In genomic region chr5:119341452-119342349, GRCh38 we compare ENCODE assay signal across 8 cellular contexts. TPM values are rescaled to one million over a fixed set of nuclear protein-coding genes. Genes with fewer than 3 reads are reported as not detected.
A peak's percentile ranks its signal among the peaks of the same experiment; 100 is the strongest.
DNase-seq lines count a peak whose midpoint lies in the region; ATAC-seq and TF ChIP-seq lines count a peak whose summit lies in the region.

No MANE protein-coding gene starts in this region.

- no peaks in the 10 kb centered on the region for H3K27me3 Mint-ChIP-seq in memory B cell

- peak; percentile 40 for ATAC-seq in GM18858 (IDR thresholded peaks at IDR 0.05; ENCODE audit: unreplicated experiment)
- peak; percentile 51 for ATAC-seq in HG02610 (IDR thresholded peaks at IDR 0.05; ENCODE audit: unreplicated experiment)
- ATAC-seq in memory B cell (ENCODE audit: low read depth): peak; percentile 71
- no peak for ATAC-seq in heart right ventricle

- peak overlapping the region; percentile 91 for H3K27ac Mint-ChIP-seq in memory B cell

- TF ChIP-seq CTCF in heart right ventricle (IDR thresholded peaks at IDR 0.05) (no peak), esophagus muscularis mucosa (IDR thresholded peaks at IDR 0.05) (no peak)

- H3K4me1 ChIP-seq in heart right ventricle (peaks cover 0 to 98% (median 13%) of the 10 kb centered on the region in 9 donors), esophagus muscularis mucosa (peaks cover 12 to 29% (median 21%) of the 10 kb centered on the region in 4 donors)

- peaks cover 72% of the 10 kb centered on the region for H3K4me1 Mint-ChIP-seq in memory B cell

- no peaks in the 10 kb centered on the region for H3K9me3 ChIP-seq in heart right ventricle
- H3K9me3 ChIP-seq in esophagus muscularis mucosa: no peaks in the 10 kb centered on the region

- no peaks in the 10 kb centered on the region for H3K9me3 Mint-ChIP-seq in memory B cell

- peak overlapping the region in 1 of 10 donors; percentile 26 for H3K4me3 ChIP-seq in heart right ventricle
- no peak overlapping the region for H3K4me3 ChIP-seq in esophagus muscularis mucosa

- H3K27ac ChIP-seq in heart right ventricle (peak overlapping the region in 2 of 10 donors; percentile 9 to 79), esophagus muscularis mucosa (replicated peaks in 1 of 4) (no peak overlapping the region)

- 79% methylated on average over 6 of the region's 6 CpGs for WGBS in heart right ventricle, 2 donors
- WGBS in esophagus muscularis mucosa: 89% methylated on average over 6 of the region's 6 CpGs

- TF ChIP-seq EP300 in esophagus muscularis mucosa (IDR thresholded peaks at IDR 0.05): no peak

- TF ChIP-seq POLR2A in esophagus muscularis mucosa (IDR thresholded peaks at IDR 0.05; ENCODE audit: low read depth): no peak

- in situ Hi-C loops in G401 (cut with HindIII; ENCODE audit: low sequenced_read_pairs): no loop called here

- H3K36me3 Mint-ChIP-seq in memory B cell: peaks cover 16% of the 10 kb centered on the region

- peak; percentile 92 for DNase-seq in MV-4-11 (lab: John Stamatoyannopoulos, UW)
- DNase-seq in memory B cell (ENCODE audit: low spot score in 2 of 2): peak; percentile 46 to 50
- DNase-seq in NCI-H2107 (lab: John Stamatoyannopoulos, UW): no peak
- no peak for DNase-seq in G401 (ENCODE audit: low spot score)
- DNase-seq in heart right ventricle: no peak
- no peak for DNase-seq in esophagus muscularis mucosa (ENCODE audit: extremely low spot score)

- intact Hi-C loops in heart right ventricle (cut with DNase I): loop anchor here in 1 of 10 donors (10.0 kb wide), 1 partner anchor 63 kb away; no protein-coding TSS in a partner anchor
- intact Hi-C loops in esophagus muscularis mucosa (cut with DNase I): no loop called here

- H3K4me3 Mint-ChIP-seq in memory B cell: peak overlapping the region; percentile 75

- H3K36me3 ChIP-seq in heart right ventricle: no peaks in the 10 kb centered on the region
- H3K36me3 ChIP-seq in esophagus muscularis mucosa: no peaks in the 10 kb centered on the region

- H3K27me3 ChIP-seq in heart right ventricle (no peaks in the 10 kb centered on the region), esophagus muscularis mucosa (no peaks in the 10 kb centered on the region)

RNA-seq across cellular contexts. Expression of gene TNFAIP8, which starts 14.1 kb away (rescaled TPM):
- 22.6 and 39.4 TPM in 2 replicates for total RNA-seq in G401 (2014; rRNA removed; shearing (Covaris generic))
- total RNA-seq in heart right ventricle (10 to 100 TPM in 6 of 10 donors, 1 to 10 TPM in 4; 3.3 to 30.8 (median 10.1) TPM), esophagus muscularis mucosa (10 to 100 TPM; 20.2 to 26.2 (median 22.5) TPM)
- 1 to 10 TPM; 6.1 to 7.4 TPM for polyA plus RNA-seq in heart right ventricle

Comparison
In these comparisons a context has a peak if more than half of its experiments do, and no peak if none do; other contexts are left out.
1. ATAC-seq: peak in GM18858 (single experiment), HG02610 (single experiment) and memory B cell (single experiment); none in heart right ventricle (0 of 8).
2. DNase-seq: peak in MV-4-11 (single experiment) and memory B cell (2 of 2); none in NCI-H2107 (single experiment), G401 (single experiment), heart right ventricle (0 of 2) and esophagus muscularis mucosa (single experiment).